20 cellular contexts compared by ENCODE assay signal in the genomic region with DNA sequence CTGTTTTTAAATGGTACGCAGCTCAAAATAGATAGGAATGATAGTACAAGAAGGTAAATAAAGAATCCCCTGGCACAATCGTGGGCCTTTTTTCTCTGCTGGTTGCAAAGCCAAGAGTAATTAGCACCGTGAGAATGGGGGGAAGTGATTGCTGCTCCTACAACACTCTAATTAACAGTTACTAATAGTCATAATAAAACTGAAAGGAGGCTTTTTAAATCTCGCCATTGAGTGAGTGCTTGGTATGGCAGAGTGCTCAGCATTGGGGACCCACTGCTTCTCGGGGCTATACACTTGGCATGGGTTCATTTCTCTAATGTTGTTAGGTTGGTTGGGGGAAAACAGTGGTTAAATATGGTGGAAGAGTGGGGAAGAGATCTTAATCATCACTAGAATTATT.
"Had no signal": no experiment of that assay in that cellular context is flagged by ENCODE, and none has a peak within 500 bp of the region (broad histone marks: within the 10 kb centered on the region; RNA-seq: fewer than 3 reads in every experiment).

No MANE protein-coding gene starts in this region.

- H3K4me1 ChIP-seq: Peyer's patch, SJCRH30 had no signal

- H3K27ac ChIP-seq: Peyer's patch, RWPE1, SJCRH30 had no signal

- H3K4me3 ChIP-seq: Peyer's patch, SJCRH30 had no signal

- DNase-seq: activated CD4-positive, alpha-beta T cell treated with anti-CD3 and anti-CD28 coated beads for 4 hours; activated CD8-positive, alpha-beta memory T cell treated with anti-CD3 and anti-CD28 coated beads, Interleukin-2, amount 50 U/mL, for 4 hours; activated CD8-positive, alpha-beta T cell treated with anti-CD3 and anti-CD28 coated beads for 36 hours; activated gamma-delta T cell treated with Interleukin-2 at 50 U/mL for 16 hours; activated naive CD4-positive, alpha-beta T cell treated with anti-CD3 and anti-CD28 coated beads, Interleukin-2, amount 10 ng/mL, durations not matched to agents 7 days and 5 days; activated naive CD8-positive, alpha-beta T cell treated with anti-CD3 and anti-CD28 coated beads for 36 hours; activated T-cell treated with anti-CD3 and anti-CD28 coated beads, Interleukin-2, amount 50 U/mL, for 72 hours; caudate nucleus; Karpas-422; NCI-H1694 treated with DMSO at 0.1 percent for 48 hours; NCI-H2029 treated with DMSO at 0.1 percent for 48 hours; NCI-H446; NCI-H524; Peyer's patch; Right ventricle myocardium superior; SJCRH30; SK-N-SH; T-helper 1 cell had no signal

- ATAC-seq: activated CD4-positive, CD25-positive, alpha-beta regulatory T cell treated with anti-CD3 and anti-CD28 coated beads, Interleukin-2, amount 50 U/mL, for 24 hours; activated CD8-positive, alpha-beta T cell treated with anti-CD3 and anti-CD28 coated beads for 36 hours; activated T-cell treated with anti-CD3 and anti-CD28 coated beads, Interleukin-2, amount 50 U/mL, for 72 hours had no signal

- H3K36me3 ChIP-seq: Peyer's patch, SJCRH30 had no signal

- H3K9me3 ChIP-seq: Peyer's patch, SJCRH30, SK-N-SH had no signal

- H3K4me2 ChIP-seq: SK-N-SH had no signal

- H3K9ac ChIP-seq: SK-N-SH had no signal

- H3K27me3 ChIP-seq: Peyer's patch had no signal
